ENCODE assay signal across 13 cellular contexts in the genomic region with DNA sequence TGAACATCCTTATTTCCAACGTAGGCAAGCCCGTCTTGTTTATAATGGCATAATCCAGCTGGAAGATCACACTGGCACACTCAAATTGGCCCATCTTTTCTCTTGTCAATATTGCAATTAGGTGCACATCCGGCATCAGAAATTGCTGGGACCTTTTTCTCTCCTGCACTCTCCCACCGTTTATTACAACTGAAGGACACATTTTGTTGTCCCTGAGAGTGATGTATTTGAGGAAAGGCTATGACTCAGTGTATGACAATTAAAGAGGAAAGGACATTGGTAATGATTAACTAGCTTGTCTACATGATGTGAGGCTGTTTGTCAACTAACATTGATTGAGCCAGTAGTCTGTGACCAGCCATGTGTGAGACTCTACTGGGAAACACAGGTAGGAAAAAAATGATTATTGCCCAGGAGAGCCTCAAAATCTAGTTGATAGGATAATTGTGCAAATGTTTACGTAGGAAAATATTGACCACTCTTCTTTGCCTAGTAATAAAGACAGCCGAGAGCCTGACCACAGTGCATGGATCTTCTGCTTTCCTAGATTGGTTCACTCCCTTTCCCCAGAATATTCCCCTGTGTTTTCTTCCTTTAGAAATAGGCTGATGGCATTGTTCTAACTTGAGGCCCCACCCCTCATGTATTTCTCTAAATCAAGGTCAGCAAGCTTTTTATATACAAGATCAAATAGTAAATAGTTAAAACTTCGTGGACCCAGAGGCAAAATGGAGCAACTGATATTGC.
DNase-seq lines count a peak whose midpoint lies in the region; ATAC-seq, FAIRE-seq and TF ChIP-seq lines count a peak whose summit lies in the region.
"Had no signal": no experiment of that assay in that cellular context is flagged by ENCODE, and none has a peak within 500 bp of the region (broad histone marks: within the 10 kb centered on the region; RNA-seq: fewer than 3 reads in every experiment).

No MANE protein-coding gene starts in this region.

- WGBS in iPS DF 6.9 (ENCODE audit: insufficient coverage, insufficient read length), result no CpG with 5 or more reads among the region's 7 CpGs
- WGBS in pancreas, 2 donors, result 10 to 13% methylated on average over 7 of the region's 7 CpGs

- no peak for TF ChIP-seq CTCF in pancreas (IDR thresholded peaks at IDR 0.05)

- H3K4me1 ChIP-seq in iPS DF 6.9 (ENCODE audit: control insufficient read depth, insufficient read depth, low read length) (no peaks in the 10 kb centered on the region), pancreas (peaks cover 0 to 11% (median 10%) of the 10 kb centered on the region in 3 donors)

- H3K4me3 ChIP-seq in iPS DF 6.9 (ENCODE audit: low read length) (peak overlapping the region; percentile 32; the same call in 1 of the 2 replicates), pancreas (peak overlapping the region in 2 of 4 donors; percentile 32 to 33)

- intact Hi-C loops in pancreas (cut with DNase I) (no loop called here), left ventricle myocardium superior (cut with micrococcal nuclease) (no loop called here)

- H3K9me3 ChIP-seq in iPS DF 6.9 (ENCODE audit: control insufficient read depth, insufficient read depth, low read length), result no peaks in the 10 kb centered on the region
- H3K9me3 ChIP-seq in pancreas, result no peaks in the 10 kb centered on the region
- H3K9me3 ChIP-seq: left ventricle myocardium inferior, sigmoid colon, upper lobe of left lung had no signal

- DNase-seq in DMS53 treated with DMSO at 0.1 percent for 48 hours (lab: John Stamatoyannopoulos, UW; ENCODE audit: unreplicated experiment), result peak; percentile 99
- DNase-seq in NCI-H748 treated with DMSO at 0.1 percent for 48 hours (lab: John Stamatoyannopoulos, UW), result peak; percentile 98
- DNase-seq in iPS DF 6.9 (ENCODE audit: low read depth, low spot score), result no peak
- peak in 3 of 6 donors; percentile 14 to 43 (median 17) for DNase-seq in pancreas
- DNase-seq in NCI-H82 (lab: John Stamatoyannopoulos, UW), result no peak
- DNase-seq in OCI-M1 (lab: John Stamatoyannopoulos, UW), result no peak
- no peak for DNase-seq in left ventricle myocardium superior
- DNase-seq: activated CD4-positive, alpha-beta T cell treated with anti-CD3 and anti-CD28 coated beads for 4 hours; activated naive CD4-positive, alpha-beta T cell treated with Interleukin-2 at 50 U/mL for 16 hours had no signal

- FAIRE-seq in pancreas (lab: Jason Lieb, UNC), result no peak

- H3K27me3 ChIP-seq in iPS DF 6.9 (ENCODE audit: control insufficient read depth, insufficient read depth, low read length) (peaks cover 6% of the 10 kb centered on the region; the same call in 1 of the 2 replicates), pancreas (no peaks in the 10 kb centered on the region)
- H3K27me3 ChIP-seq: sigmoid colon had no signal

- H3K27ac ChIP-seq in iPS DF 6.9 (ENCODE audit: low read length) (no peak overlapping the region), pancreas (peak overlapping the region; percentile 12 to 73 (median 46))
- H3K27ac ChIP-seq: left ventricle myocardium inferior, sigmoid colon, upper lobe of left lung had no signal

- ATAC-seq in pancreas (peak; percentile 90 to 95 (median 93)), left ventricle myocardium superior (no peak), HG03520 (IDR thresholded peaks at IDR 0.05; ENCODE audit: unreplicated experiment) (no peak)

- H3K36me3 ChIP-seq in iPS DF 6.9 (ENCODE audit: control insufficient read depth, insufficient read depth, low read length) (no peaks in the 10 kb centered on the region), pancreas (no peaks in the 10 kb centered on the region)
- H3K36me3 ChIP-seq: left ventricle myocardium inferior, sigmoid colon, upper lobe of left lung had no signal

Comparison
In these comparisons a context has a peak if more than half of its experiments do, and no peak if none do; other contexts are left out.
1. DNase-seq: peak in DMS53 treated with DMSO at 0.1 percent for 48 hours (single experiment) and NCI-H748 treated with DMSO at 0.1 percent for 48 hours (single experiment); none in iPS DF 6.9 (single experiment), NCI-H82 (single experiment), OCI-M1 (single experiment) and left ventricle myocardium superior (single experiment).
2. ATAC-seq: peak in pancreas (4 of 4); none in left ventricle myocardium superior (single experiment) and HG03520 (single experiment).